8 cellular contexts compared by ENCODE assay signal in genomic region chr7:18866359-18867036, GRCh38.
A peak's percentile ranks its signal among the peaks of the same experiment; 100 is the strongest.
DNase-seq lines count a peak whose midpoint lies in the region; ATAC-seq and TF ChIP-seq lines count a peak whose summit lies in the region.

No MANE protein-coding gene starts in this region.

- no peak overlapping the region for H3K4me3 ChIP-seq in fibroblast of villous mesenchyme (ENCODE audit: low read depth, low read length)
- no peak overlapping the region for H3K4me3 ChIP-seq in transverse colon

- H3K4me1 ChIP-seq in transverse colon: no peaks in the 10 kb centered on the region

- peaks cover 20% of the 10 kb centered on the region for H3K4me1 Mint-ChIP-seq in HFFc6 (ENCODE audit: low read depth)

- WGBS in transverse colon (ENCODE audit: low coverage in 1 of 2), 2 donors: 54 to 100% methylated on average over 1 to 4 of the region's 4 CpGs

- TF ChIP-seq EP300 in transverse colon (IDR thresholded peaks at IDR 0.05; ENCODE audit: low read depth): no peak

- H3K27ac Mint-ChIP-seq in HFFc6: peak overlapping the region; percentile 84

- peak; percentile 83 for ATAC-seq in GM18502 (IDR thresholded peaks at IDR 0.05; ENCODE audit: poor library complexity, unreplicated experiment)

- no peaks in the 10 kb centered on the region for H3K36me3 ChIP-seq in transverse colon

- in situ Hi-C loops in transverse colon (cut with MboI; ENCODE audit: low pct_ligation_motif_present in 1 of 4, low pct_unique_long_range_greater_than_20kb in 1 of 4, low sequenced_read_pairs in 3 of 4): no loop called here

- intact Hi-C loops in transverse colon (cut with DNase I; ENCODE audit: low total_unique reads): no loop called here

- no peaks in the 10 kb centered on the region for H3K36me3 Mint-ChIP-seq in HFFc6 (ENCODE audit: low read depth)

- TF ChIP-seq CTCF in HFFc6 (IDR thresholded peaks at IDR 0.05) (no peak), fibroblast of villous mesenchyme (IDR thresholded peaks at IDR 0.05; ENCODE audit: insufficient read depth, low read depth, low read length) (no peak), transverse colon (IDR thresholded peaks at IDR 0.05) (no peak)

- DNase-seq in HFFc6 (peak; percentile 96), NOMO-1 treated with dmso at 0.1 percent for 144 hours (lab: John Stamatoyannopoulos, UW; ENCODE audit: unreplicated experiment) (peak; percentile 13), fibroblast of villous mesenchyme (ENCODE audit: low read depth) (peak; percentile 99), transverse colon (peak; percentile 8), NCI-H524 (lab: John Stamatoyannopoulos, UW) (no peak), NCI-H748 treated with DMSO at 0.1 percent for 48 hours (lab: John Stamatoyannopoulos, UW) (no peak)
- no peak for DNase-seq in effector CD8-positive, alpha-beta T cell (lab: John Stamatoyannopoulos, UW)

- no peaks in the 10 kb centered on the region for H3K27me3 ChIP-seq in transverse colon

- TF ChIP-seq POLR2A in transverse colon (IDR thresholded peaks at IDR 0.05): no peak

- no peaks in the 10 kb centered on the region for H3K27me3 Mint-ChIP-seq in HFFc6 (ENCODE audit: insufficient read depth)

- H3K9me3 ChIP-seq in transverse colon: no peaks in the 10 kb centered on the region

- no peaks in the 10 kb centered on the region for H3K9me3 Mint-ChIP-seq in HFFc6

- H3K4me3 Mint-ChIP-seq in HFFc6: no peak overlapping the region

- no peak overlapping the region for H3K27ac ChIP-seq in transverse colon

Comparison
In these comparisons a context has a peak if more than half of its experiments do, and no peak if none do; other contexts are left out.
1. DNase-seq: peak in HFFc6 (single experiment), NOMO-1 treated with dmso at 0.1 percent for 144 hours (single experiment), fibroblast of villous mesenchyme (single experiment) and transverse colon (single experiment); none in effector CD8-positive, alpha-beta T cell (single experiment), NCI-H524 (0 of 2) and NCI-H748 treated with DMSO at 0.1 percent for 48 hours (single experiment).